14 cellular contexts compared by ENCODE assay signal in the genomic region with DNA sequence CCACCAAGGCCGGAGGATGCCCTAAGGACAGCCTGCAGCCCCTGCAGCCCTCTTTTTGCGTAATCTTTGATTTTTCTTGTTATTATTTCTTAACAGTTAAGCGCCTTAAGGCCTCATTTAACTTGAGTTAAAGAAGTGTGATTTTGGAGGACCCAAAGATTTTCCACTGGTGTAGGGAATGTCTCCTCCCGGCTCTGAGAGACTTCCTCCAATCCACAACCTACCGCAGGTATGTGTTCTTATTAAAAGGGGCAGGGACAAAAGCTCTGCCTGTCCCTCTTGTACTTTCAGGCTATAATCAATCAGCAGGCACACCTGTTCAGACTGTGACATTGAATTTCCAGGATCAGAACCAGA.
DNase-seq lines count a peak whose midpoint lies in the region; ATAC-seq and TF ChIP-seq lines count a peak whose summit lies in the region.
"Had no signal": no experiment of that assay in that cellular context is flagged by ENCODE, and none has a peak within 500 bp of the region (broad histone marks: within the 10 kb centered on the region; RNA-seq: fewer than 3 reads in every experiment).

No MANE protein-coding gene starts in this region.

- H3K27ac ChIP-seq in C4-2B: no peak overlapping the region
- H3K27ac ChIP-seq: hepatocyte had no signal

- H3K27ac Mint-ChIP-seq in chondrocyte (ENCODE audit: unreplicated experiment): peak overlapping the region; percentile 92
- no peak overlapping the region for H3K27ac Mint-ChIP-seq in T-helper 2 cell treated with Interferon-gamma antibody and Interleukin-4, amounts not matched to agents 5 μg/mL and 100 μg/mL, for 36 hours
- H3K27ac Mint-ChIP-seq: activated naive CD4-positive, alpha-beta T cell treated with anti-CD3 and anti-CD28 coated beads, Interleukin-2, amount 50 U/mL, for 24 hours; activated T-helper 1 cell treated with anti-CD3 and anti-CD28 coated beads, Interleukin-12 subunit alpha, Interleukin-12 subunit beta, Interleukin-2, Interleukin-4 antibody, amounts not matched to agents 30 ng/mL and 10 ng/mL and 1 ng/mL, durations not matched to agents 14 hours and 24 hours and 36 hours; CD4-positive, CD25-positive, alpha-beta regulatory T cell; T-cell had no signal

- ATAC-seq in sciatic nerve: peak; percentile 5

- intact Hi-C loops in sciatic nerve (cut with DNase I): loop anchor here (5.0 kb wide), 1 partner anchor 289 kb away; no protein-coding TSS in a partner anchor

- peaks cover 35% of the 10 kb centered on the region for H3K4me1 Mint-ChIP-seq in chondrocyte (ENCODE audit: low read depth)
- peaks cover 8% of the 10 kb centered on the region for H3K4me1 Mint-ChIP-seq in T-helper 2 cell treated with Interferon-gamma antibody and Interleukin-4, amounts not matched to agents 5 μg/mL and 100 μg/mL, for 36 hours (ENCODE audit: low read depth)
- H3K4me1 Mint-ChIP-seq: activated naive CD4-positive, alpha-beta T cell treated with anti-CD3 and anti-CD28 coated beads, Interleukin-2, amount 50 U/mL, for 24 hours; CD4-positive, CD25-positive, alpha-beta regulatory T cell had no signal

- no peaks in the 10 kb centered on the region for H3K36me3 Mint-ChIP-seq in chondrocyte (ENCODE audit: low read depth)
- H3K36me3 Mint-ChIP-seq in T-helper 2 cell treated with Interferon-gamma antibody and Interleukin-4, amounts not matched to agents 5 μg/mL and 100 μg/mL, for 36 hours (ENCODE audit: low read depth): no peaks in the 10 kb centered on the region
- H3K36me3 Mint-ChIP-seq: activated naive CD4-positive, alpha-beta T cell treated with anti-CD3 and anti-CD28 coated beads, Interleukin-2, amount 50 U/mL, for 24 hours had no signal

- no peaks in the 10 kb centered on the region for H3K9me3 Mint-ChIP-seq in chondrocyte (ENCODE audit: low read depth)
- H3K9me3 Mint-ChIP-seq in T-helper 2 cell treated with Interferon-gamma antibody and Interleukin-4, amounts not matched to agents 5 μg/mL and 100 μg/mL, for 36 hours: no peaks in the 10 kb centered on the region
- H3K9me3 Mint-ChIP-seq: activated naive CD4-positive, alpha-beta T cell treated with anti-CD3 and anti-CD28 coated beads, Interleukin-2, amount 50 U/mL, for 24 hours; activated T-helper 1 cell treated with anti-CD3 and anti-CD28 coated beads, Interleukin-12 subunit alpha, Interleukin-12 subunit beta, Interleukin-2, Interleukin-4 antibody, amounts not matched to agents 30 ng/mL and 10 ng/mL and 1 ng/mL, durations not matched to agents 14 hours and 24 hours and 36 hours; CD4-positive, CD25-positive, alpha-beta regulatory T cell; T-cell had no signal

- no peaks in the 10 kb centered on the region for H3K27me3 Mint-ChIP-seq in chondrocyte (ENCODE audit: low read depth)
- no peaks in the 10 kb centered on the region for H3K27me3 Mint-ChIP-seq in T-helper 2 cell treated with Interferon-gamma antibody and Interleukin-4, amounts not matched to agents 5 μg/mL and 100 μg/mL, for 36 hours (ENCODE audit: low read depth)
- H3K27me3 Mint-ChIP-seq: activated naive CD4-positive, alpha-beta T cell treated with anti-CD3 and anti-CD28 coated beads, Interleukin-2, amount 50 U/mL, for 24 hours; CD4-positive, CD25-positive, alpha-beta regulatory T cell; T-cell had no signal

- no peak overlapping the region for H3K4me3 Mint-ChIP-seq in chondrocyte (ENCODE audit: unreplicated experiment)
- no peak overlapping the region for H3K4me3 Mint-ChIP-seq in T-helper 2 cell treated with Interferon-gamma antibody and Interleukin-4, amounts not matched to agents 5 μg/mL and 100 μg/mL, for 36 hours
- H3K4me3 Mint-ChIP-seq: activated naive CD4-positive, alpha-beta T cell treated with anti-CD3 and anti-CD28 coated beads, Interleukin-2, amount 50 U/mL, for 24 hours; activated T-helper 1 cell treated with anti-CD3 and anti-CD28 coated beads, Interleukin-12 subunit alpha, Interleukin-12 subunit beta, Interleukin-2, Interleukin-4 antibody, amounts not matched to agents 30 ng/mL and 10 ng/mL and 1 ng/mL, durations not matched to agents 14 hours and 24 hours and 36 hours; CD4-positive, CD25-positive, alpha-beta regulatory T cell; T-cell had no signal

- TF ChIP-seq CTCF in C4-2B (conservative IDR thresholded peaks at IDR 0.05): peak; percentile 49
- peak; percentile 66 for TF ChIP-seq CTCF in chondrocyte (IDR thresholded peaks at IDR 0.05)

- peak; percentile 23 for DNase-seq in NCI-H69 (lab: John Stamatoyannopoulos, UW)
- no peak for DNase-seq in chondrocyte (ENCODE audit: low spot score)
- no peak for DNase-seq in sciatic nerve (ENCODE audit: low spot score)
- DNase-seq in NCI-H82 treated with DMSO at 0.1 percent for 48 hours (lab: John Stamatoyannopoulos, UW; ENCODE audit: unreplicated experiment): no peak
- DNase-seq in T-helper 2 cell treated with Interferon-gamma antibody and Interleukin-4, amounts not matched to agents 5 μg/mL and 100 μg/mL, for 36 hours (ENCODE audit: low spot score): no peak
- DNase-seq in COLO668 (lab: John Stamatoyannopoulos, UW; ENCODE audit: unreplicated experiment): no peak
- DNase-seq in stimulated activated CD4-positive, alpha-beta T cell treated with anti-CD3 and anti-CD28 coated beads, Interleukin-2, amount 100 ng/mL, for 48 hours: no peak
- DNase-seq: GF-D8 had no signal
